Comparison of ENCODE assay signal across 37 cellular contexts in the genomic region with DNA sequence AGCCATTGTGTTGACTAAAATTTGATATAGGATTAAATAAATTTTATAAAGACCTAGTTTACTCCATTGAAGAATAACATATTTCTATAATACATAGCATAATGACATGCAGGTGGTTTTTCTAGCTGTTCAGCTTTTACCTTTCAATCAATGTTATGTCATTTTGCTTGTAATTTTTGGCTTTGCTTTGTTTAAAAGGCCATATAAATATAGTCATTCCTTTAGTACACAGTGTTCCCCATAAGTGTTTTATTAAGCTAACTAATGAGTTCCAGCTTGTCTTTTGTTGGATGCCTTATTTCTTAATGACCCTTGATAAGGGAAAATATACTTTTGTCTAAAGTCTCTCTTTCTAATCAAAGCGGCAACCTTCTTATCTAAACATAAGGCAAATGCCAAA.
"Had no signal": no experiment of that assay in that cellular context is flagged by ENCODE, and none has a peak within 500 bp of the region (broad histone marks: within the 10 kb centered on the region; RNA-seq: fewer than 3 reads in every experiment).

No MANE protein-coding gene starts in this region.

- DNase-seq: activated CD4-positive, alpha-beta memory T cell treated with anti-CD3 and anti-CD28 coated beads, Interleukin-2, amount 10 ng/mL, durations not matched to agents 7 days and 5 days; activated CD4-positive, alpha-beta T cell treated with anti-CD3 and anti-CD28 coated beads for 1 hour; activated CD4-positive, alpha-beta T cell treated with anti-CD3 and anti-CD28 coated beads for 36 hours; activated CD4-positive, alpha-beta T cell treated with anti-CD3 and anti-CD28 coated beads for 48 hours; activated CD4-positive, alpha-beta T cell treated with anti-CD3 and anti-CD28 coated beads, Interleukin-2, amount 10 ng/mL, durations not matched to agents 7 days and 5 days; activated CD4-positive, alpha-beta T cell treated with anti-CD3 and anti-CD28 coated beads, Interleukin-2, amount 50 U/mL, for 48 hours; activated CD4-positive, CD25-positive, alpha-beta regulatory T cell; activated CD8-positive, alpha-beta memory T cell treated with anti-CD3 and anti-CD28 coated beads for 24 hours; activated CD8-positive, alpha-beta memory T cell treated with anti-CD3 and anti-CD28 coated beads, Interleukin-2, amount 10 ng/mL, durations not matched to agents 7 days and 5 days; activated CD8-positive, alpha-beta memory T cell treated with anti-CD3 and anti-CD28 coated beads, Interleukin-2, amount 50 U/mL, for 48 hours; activated CD8-positive, alpha-beta T cell treated with anti-CD3 and anti-CD28 coated beads, Interleukin-2, amount 10 ng/mL, durations not matched to agents 7 days and 5 days; activated effector memory CD4-positive, alpha-beta T cell treated with anti-CD3 and anti-CD28 coated beads, Interleukin-2, amount 50 U/mL, for 16 hours; activated gamma-delta T cell treated with Interleukin-2 at 50 U/mL for 16 hours; activated naive CD4-positive, alpha-beta T cell; activated naive CD4-positive, alpha-beta T cell treated with anti-CD3 and anti-CD28 coated beads for 36 hours; activated naive CD4-positive, alpha-beta T cell treated with anti-CD3 and anti-CD28 coated beads, Interleukin-2, amount 50 U/mL, for 16 hours; activated naive CD8-positive, alpha-beta T cell treated with anti-CD3 and anti-CD28 coated beads for 36 hours; activated T-cell treated with anti-CD3 and anti-CD28 coated beads, Interleukin-2, amount 50 U/mL, for 4 hours; activated T-cell treated with anti-CD3 and anti-CD28 coated beads, Interleukin-2, amount 50 U/mL, for 72 hours; adrenal gland; amniotic stem cell; aorta; body of pancreas; brain microvascular endothelial cell; central memory CD4-positive, alpha-beta T cell; T-helper 1 cell; T-helper 2 cell; T-helper 9 cell; WERI-Rb-1 had no signal

- H3K36me3 Mint-ChIP-seq: activated CD8-positive, alpha-beta memory T cell treated with anti-CD3 and anti-CD28 coated beads, Interleukin-2, amount 10 ng/mL, durations not matched to agents 7 days and 5 days; activated naive CD4-positive, alpha-beta T cell treated with anti-CD3 and anti-CD28 coated beads, Interleukin-2, amount 50 U/mL, for 72 hours; activated naive CD8-positive, alpha-beta T cell treated with anti-CD3 and anti-CD28 coated beads for 36 hours; WTC11 had no signal

- H3K27ac Mint-ChIP-seq: activated CD4-positive, alpha-beta memory T cell treated with anti-CD3 and anti-CD28 coated beads, Interleukin-2, amount 10 ng/mL, durations not matched to agents 7 days and 5 days; activated CD4-positive, alpha-beta T cell treated with anti-CD3 and anti-CD28 coated beads for 36 hours; activated CD4-positive, alpha-beta T cell treated with anti-CD3 and anti-CD28 coated beads, Interleukin-2, amount 10 ng/mL, durations not matched to agents 7 days and 5 days; activated CD8-positive, alpha-beta memory T cell treated with anti-CD3 and anti-CD28 coated beads, Interleukin-2, amount 10 ng/mL, durations not matched to agents 7 days and 5 days; activated CD8-positive, alpha-beta T cell treated with anti-CD3 and anti-CD28 coated beads, Interleukin-2, amount 10 ng/mL, durations not matched to agents 7 days and 5 days; activated naive CD4-positive, alpha-beta T cell treated with anti-CD3 and anti-CD28 coated beads for 36 hours; activated naive CD4-positive, alpha-beta T cell treated with anti-CD3 and anti-CD28 coated beads, Interleukin-2, amount 50 U/mL, for 72 hours; activated naive CD8-positive, alpha-beta T cell treated with anti-CD3 and anti-CD28 coated beads for 36 hours; activated T-cell treated with anti-CD3 and anti-CD28 coated beads, Interleukin-2, amount 50 U/mL, for 72 hours; activated T-helper 1 cell treated with anti-CD3 and anti-CD28 coated beads, Interleukin-12 subunit alpha, Interleukin-12 subunit beta, Interleukin-2, Interleukin-4 antibody, amounts not matched to agents 30 ng/mL and 10 ng/mL and 1 ng/mL, durations not matched to agents 14 hours and 24 hours and 36 hours; activated T-helper 17 cell treated with anti-CD3 and anti-CD28 coated beads, Interleukin-2, amount 50 U/mL, for 72 hours; T-helper 1 cell treated with Interleukin-12 subunit alpha and Interleukin-12 subunit beta and Interleukin-4 antibody, amounts not matched to agents 30 μg/mL and 1 μg/mL, for 36 hours; T-helper 2 cell treated with Interferon-gamma antibody and Interleukin-4, amounts not matched to agents 5 μg/mL and 100 μg/mL, for 36 hours; WTC11 had no signal

- H3K9me3 Mint-ChIP-seq: activated CD4-positive, alpha-beta memory T cell treated with anti-CD3 and anti-CD28 coated beads, Interleukin-2, amount 10 ng/mL, durations not matched to agents 7 days and 5 days; activated CD4-positive, alpha-beta T cell treated with anti-CD3 and anti-CD28 coated beads, Interleukin-2, amount 10 ng/mL, durations not matched to agents 7 days and 5 days; activated naive CD4-positive, alpha-beta T cell treated with anti-CD3 and anti-CD28 coated beads for 36 hours; activated naive CD8-positive, alpha-beta T cell treated with anti-CD3 and anti-CD28 coated beads for 36 hours; activated T-helper 1 cell treated with anti-CD3 and anti-CD28 coated beads, Interleukin-12 subunit alpha, Interleukin-12 subunit beta, Interleukin-2, Interleukin-4 antibody, amounts not matched to agents 30 ng/mL and 10 ng/mL and 1 ng/mL, durations not matched to agents 14 hours and 24 hours and 36 hours; T-helper 1 cell treated with Interleukin-12 subunit alpha and Interleukin-12 subunit beta and Interleukin-4 antibody, amounts not matched to agents 30 μg/mL and 1 μg/mL, for 36 hours; T-helper 2 cell treated with Interferon-gamma antibody and Interleukin-4, amounts not matched to agents 5 μg/mL and 100 μg/mL, for 36 hours; WTC11 had no signal

- ATAC-seq: activated CD4-positive, alpha-beta T cell treated with anti-CD3 and anti-CD28 coated beads for 36 hours; activated CD4-positive, CD25-positive, alpha-beta regulatory T cell treated with anti-CD3 and anti-CD28 coated beads, Interleukin-2, amount 50 U/mL, for 24 hours; activated CD8-positive, alpha-beta memory T cell treated with anti-CD3 and anti-CD28 coated beads, Interleukin-2, amount 10 ng/mL, durations not matched to agents 7 days and 5 days; activated CD8-positive, alpha-beta T cell treated with anti-CD3 and anti-CD28 coated beads, Interleukin-2, amount 10 ng/mL, durations not matched to agents 7 days and 5 days; activated naive CD4-positive, alpha-beta T cell treated with anti-CD3 and anti-CD28 coated beads, Interleukin-2, amount 50 U/mL, for 72 hours; activated T-cell treated with anti-CD3 and anti-CD28 coated beads, Interleukin-2, amount 50 U/mL, for 4 hours; activated T-cell treated with anti-CD3 and anti-CD28 coated beads, Interleukin-2, amount 50 U/mL, for 72 hours; activated T-helper 17 cell treated with anti-CD3 and anti-CD28 coated beads, Interleukin-2, amount 50 U/mL, for 72 hours; body of pancreas; WTC11 had no signal

- H3K4me3 Mint-ChIP-seq: activated CD4-positive, alpha-beta memory T cell treated with anti-CD3 and anti-CD28 coated beads, Interleukin-2, amount 10 ng/mL, durations not matched to agents 7 days and 5 days; activated CD4-positive, alpha-beta T cell treated with anti-CD3 and anti-CD28 coated beads for 36 hours; activated CD4-positive, alpha-beta T cell treated with anti-CD3 and anti-CD28 coated beads, Interleukin-2, amount 10 ng/mL, durations not matched to agents 7 days and 5 days; activated CD8-positive, alpha-beta memory T cell treated with anti-CD3 and anti-CD28 coated beads, Interleukin-2, amount 10 ng/mL, durations not matched to agents 7 days and 5 days; activated CD8-positive, alpha-beta T cell treated with anti-CD3 and anti-CD28 coated beads, Interleukin-2, amount 10 ng/mL, durations not matched to agents 7 days and 5 days; activated naive CD4-positive, alpha-beta T cell treated with anti-CD3 and anti-CD28 coated beads for 36 hours; activated naive CD8-positive, alpha-beta T cell treated with anti-CD3 and anti-CD28 coated beads for 36 hours; activated T-cell treated with anti-CD3 and anti-CD28 coated beads, Interleukin-2, amount 50 U/mL, for 4 hours; activated T-cell treated with anti-CD3 and anti-CD28 coated beads, Interleukin-2, amount 50 U/mL, for 72 hours; activated T-helper 1 cell treated with anti-CD3 and anti-CD28 coated beads, Interleukin-12 subunit alpha, Interleukin-12 subunit beta, Interleukin-2, Interleukin-4 antibody, amounts not matched to agents 30 ng/mL and 10 ng/mL and 1 ng/mL, durations not matched to agents 14 hours and 24 hours and 36 hours; activated T-helper 17 cell treated with anti-CD3 and anti-CD28 coated beads, Interleukin-2, amount 50 U/mL, for 72 hours; T-helper 1 cell treated with Interleukin-12 subunit alpha and Interleukin-12 subunit beta and Interleukin-4 antibody, amounts not matched to agents 30 μg/mL and 1 μg/mL, for 36 hours; T-helper 2 cell treated with Interferon-gamma antibody and Interleukin-4, amounts not matched to agents 5 μg/mL and 100 μg/mL, for 36 hours; WTC11 had no signal

- H3K27me3 Mint-ChIP-seq: activated CD4-positive, alpha-beta memory T cell treated with anti-CD3 and anti-CD28 coated beads, Interleukin-2, amount 10 ng/mL, durations not matched to agents 7 days and 5 days; activated CD4-positive, alpha-beta T cell treated with anti-CD3 and anti-CD28 coated beads for 36 hours; activated CD4-positive, alpha-beta T cell treated with anti-CD3 and anti-CD28 coated beads, Interleukin-2, amount 10 ng/mL, durations not matched to agents 7 days and 5 days; activated CD8-positive, alpha-beta memory T cell treated with anti-CD3 and anti-CD28 coated beads, Interleukin-2, amount 10 ng/mL, durations not matched to agents 7 days and 5 days; activated naive CD8-positive, alpha-beta T cell treated with anti-CD3 and anti-CD28 coated beads for 36 hours; activated T-helper 17 cell treated with anti-CD3 and anti-CD28 coated beads, Interleukin-2, amount 50 U/mL, for 72 hours had no signal

- H3K4me1 ChIP-seq: adrenal gland, body of pancreas, breast epithelium had no signal

- H3K36me3 ChIP-seq: adrenal gland, brain microvascular endothelial cell, breast epithelium, WERI-Rb-1 had no signal

- H3K27me3 ChIP-seq: adrenal gland, body of pancreas, brain microvascular endothelial cell, breast epithelium had no signal

- H3K27ac ChIP-seq: adrenal gland, body of pancreas, brain microvascular endothelial cell, breast epithelium, WERI-Rb-1 had no signal

- H3K9me3 ChIP-seq: body of pancreas, breast epithelium had no signal

- H3K4me3 ChIP-seq: adrenal gland, body of pancreas, breast epithelium had no signal

- H3K4me1 Mint-ChIP-seq: activated CD4-positive, alpha-beta memory T cell treated with anti-CD3 and anti-CD28 coated beads, Interleukin-2, amount 10 ng/mL, durations not matched to agents 7 days and 5 days; activated CD4-positive, alpha-beta T cell treated with anti-CD3 and anti-CD28 coated beads for 36 hours; activated CD4-positive, alpha-beta T cell treated with anti-CD3 and anti-CD28 coated beads, Interleukin-2, amount 10 ng/mL, durations not matched to agents 7 days and 5 days; activated CD8-positive, alpha-beta memory T cell treated with anti-CD3 and anti-CD28 coated beads, Interleukin-2, amount 10 ng/mL, durations not matched to agents 7 days and 5 days; activated naive CD8-positive, alpha-beta T cell treated with anti-CD3 and anti-CD28 coated beads for 36 hours; activated T-helper 17 cell treated with anti-CD3 and anti-CD28 coated beads, Interleukin-2, amount 50 U/mL, for 72 hours; WTC11 had no signal
